Comparison of ENCODE assay signal across 31 cellular contexts in the genomic region with DNA sequence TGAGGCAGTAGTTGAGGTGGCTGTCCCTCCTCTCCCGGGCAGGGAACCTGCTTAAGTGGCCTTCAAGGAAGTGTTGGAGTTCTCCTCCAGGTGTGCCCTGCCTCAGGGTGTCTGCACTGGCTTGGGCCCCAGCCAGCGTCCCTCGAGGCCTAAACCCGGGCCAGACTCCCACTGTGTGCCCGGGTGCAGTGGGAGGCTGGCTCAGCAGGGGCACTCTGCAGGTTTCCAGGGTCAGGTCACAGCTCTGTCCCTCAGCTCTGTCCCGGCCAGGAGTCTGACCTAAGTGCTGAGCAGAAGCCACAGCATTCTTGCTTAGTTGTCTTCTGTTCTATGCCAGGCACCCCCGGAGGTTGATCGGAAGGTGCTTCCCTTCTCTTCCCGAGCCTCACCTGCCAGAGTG.
"Had no signal": no experiment of that assay in that cellular context is flagged by ENCODE, and none has a peak within 500 bp of the region (broad histone marks: within the 10 kb centered on the region; RNA-seq: fewer than 3 reads in every experiment).

No MANE protein-coding gene starts in this region.

- H3K36me3 Mint-ChIP-seq: immature natural killer cell had no signal

- H3K9me3 Mint-ChIP-seq: activated naive CD8-positive, alpha-beta T cell treated with anti-CD3 and anti-CD28 coated beads, Interleukin-2, amount 50 U/mL, for 24 hours; effector memory CD8-positive, alpha-beta T cell had no signal

- H3K27me3 ChIP-seq: body of pancreas, colonic mucosa, dorsolateral prefrontal cortex had no signal

- FAIRE-seq: endothelial cell of umbilical vein, TTC549, urothelium cell line had no signal

- H3K27ac Mint-ChIP-seq: activated naive CD4-positive, alpha-beta T cell treated with anti-CD3 and anti-CD28 coated beads for 36 hours; activated naive CD8-positive, alpha-beta T cell treated with anti-CD3 and anti-CD28 coated beads, Interleukin-2, amount 50 U/mL, for 24 hours; activated T-cell treated with anti-CD3 and anti-CD28 coated beads, Interleukin-2, amount 50 U/mL, for 24 hours; effector memory CD8-positive, alpha-beta T cell; immature natural killer cell; nephron; progenitor cell of endocrine pancreas; stimulated activated naive CD8-positive, alpha-beta T cell treated with anti-CD3 and anti-CD28 coated beads, Interleukin-15, Interleukin-2, amounts not matched to agents 100 ng/mL and 50 ng/mL, for 24 hours had no signal

- H3K36me3 ChIP-seq: colonic mucosa, left ventricle myocardium inferior, tibial nerve, WERI-Rb-1 had no signal

- H3K4me1 ChIP-seq: body of pancreas, colonic mucosa, left ventricle myocardium inferior, tibial nerve had no signal

- ATAC-seq: activated naive CD8-positive, alpha-beta T cell treated with anti-CD3 and anti-CD28 coated beads, Interleukin-2, amount 50 U/mL, for 24 hours; body of pancreas; effector memory CD8-positive, alpha-beta T cell; esophagus mucosa had no signal

- H3K4me1 Mint-ChIP-seq: immature natural killer cell had no signal

- DNase-seq: activated CD4-positive, alpha-beta T cell treated with anti-CD3 and anti-CD28 coated beads, Interleukin-2, amount 50 U/mL, for 1 hour; activated CD4-positive, CD25-positive, alpha-beta regulatory T cell treated with anti-CD3 and anti-CD28 coated beads, Interleukin-2, amount 50 U/mL, for 72 hours; activated CD8-positive, alpha-beta memory T cell treated with anti-CD3 and anti-CD28 coated beads for 24 hours; activated CD8-positive, alpha-beta memory T cell treated with anti-CD3 and anti-CD28 coated beads, Interleukin-2, amount 50 U/mL, for 4 hours; activated naive CD4-positive, alpha-beta T cell treated with anti-CD3 and anti-CD28 coated beads for 36 hours; activated naive CD8-positive, alpha-beta T cell treated with anti-CD3 and anti-CD28 coated beads, Interleukin-2, amount 50 U/mL, for 24 hours; activated T-cell treated with anti-CD3 and anti-CD28 coated beads, Interleukin-2, amount 50 U/mL, for 24 hours; body of pancreas; central memory CD4-positive, alpha-beta T cell; colonic mucosa; effector memory CD8-positive, alpha-beta T cell; foreskin melanocyte; immature natural killer cell; kidney glomerular epithelial cell; left ventricle myocardium inferior; occipital lobe; retina; stimulated activated CD4-positive, alpha-beta T cell treated with anti-CD3 and anti-CD28 coated beads, Interleukin-12 subunit alpha, Interleukin-12 subunit beta, amount 100 ng/mL, for 4 hours; stimulated activated CD4-positive, alpha-beta T cell treated with anti-CD3 and anti-CD28 coated beads, Interleukin-4, amount 100 ng/mL, for 4 hours; substantia nigra; T-helper 1 cell had no signal

- H3K4me3 ChIP-seq: body of pancreas, colonic mucosa, dorsolateral prefrontal cortex, left ventricle myocardium inferior, tibial nerve had no signal

- H3K27ac ChIP-seq: body of pancreas, colonic mucosa, dorsolateral prefrontal cortex, left ventricle myocardium inferior, tibial nerve, WERI-Rb-1 had no signal

- H3K4me3 Mint-ChIP-seq: activated naive CD4-positive, alpha-beta T cell treated with anti-CD3 and anti-CD28 coated beads for 36 hours; activated naive CD8-positive, alpha-beta T cell treated with anti-CD3 and anti-CD28 coated beads, Interleukin-2, amount 50 U/mL, for 24 hours; activated T-cell treated with anti-CD3 and anti-CD28 coated beads, Interleukin-2, amount 50 U/mL, for 24 hours; effector memory CD8-positive, alpha-beta T cell; immature natural killer cell; nephron; stimulated activated naive CD8-positive, alpha-beta T cell treated with anti-CD3 and anti-CD28 coated beads, Interleukin-15, Interleukin-2, amounts not matched to agents 100 ng/mL and 50 ng/mL, for 24 hours had no signal

- H3K9me3 ChIP-seq: body of pancreas, colonic mucosa had no signal
